In genomic region chr4:57043304-57044251, GRCh38 we compare ENCODE assay signal across 12 cellular contexts.
DNase-seq lines count a peak whose midpoint lies in the region; ATAC-seq and TF ChIP-seq lines count a peak whose summit lies in the region.
"Had no signal": no experiment of that assay in that cellular context is flagged by ENCODE, and none has a peak within 500 bp of the region (broad histone marks: within the 10 kb centered on the region; RNA-seq: fewer than 3 reads in every experiment).

No MANE protein-coding gene starts in this region.

- H3K4me3 ChIP-seq in RWPE2 (ENCODE audit: severe bottlenecking) (no peak overlapping the region), muscle layer of colon (ENCODE audit: low read depth in 1 of 2, low read length in 2 of 2) (no peak overlapping the region)

- H3K4me3 Mint-ChIP-seq in type B pancreatic cell = peak overlapping the region; percentile 23
- H3K4me3 Mint-ChIP-seq: naive B cell had no signal

- H3K9me3 ChIP-seq in RWPE2 (ENCODE audit: severe bottlenecking) = no peaks in the 10 kb centered on the region
- H3K9me3 ChIP-seq in muscle layer of colon (ENCODE audit: low read length) = no peaks in the 10 kb centered on the region

- H3K36me3 ChIP-seq in RWPE2 (ENCODE audit: low read depth) = peaks cover 58% of the 10 kb centered on the region
- H3K36me3 ChIP-seq in muscle layer of colon (ENCODE audit: insufficient read depth, low read length) = peaks cover 7% of the 10 kb centered on the region

- peaks cover 6% of the 10 kb centered on the region for H3K9me3 Mint-ChIP-seq in type B pancreatic cell

- H3K27ac ChIP-seq in RWPE2 (ENCODE audit: poor library complexity, severe bottlenecking) = peak overlapping the region; percentile 17
- H3K27ac ChIP-seq in muscle layer of colon (ENCODE audit: low read depth, low read length) = peak overlapping the region; percentile 30

- H3K4me1 Mint-ChIP-seq in type B pancreatic cell (ENCODE audit: unreplicated experiment) = peaks cover 37% of the 10 kb centered on the region
- H3K4me1 Mint-ChIP-seq: naive B cell had no signal

- H3K27ac Mint-ChIP-seq in type B pancreatic cell = peak overlapping the region; percentile 36

- H3K27me3 ChIP-seq in RWPE2 (ENCODE audit: insufficient read depth, poor library complexity, severe bottlenecking) (no peaks in the 10 kb centered on the region), muscle layer of colon (ENCODE audit: control insufficient read depth in 1 of 2, insufficient read depth in 2 of 2, low read length in 2 of 2) (no peaks in the 10 kb centered on the region)

- no peak overlapping the region for H3K9ac ChIP-seq in muscle layer of colon (ENCODE audit: low read length)

- no peak for DNase-seq in RWPE2 (ENCODE audit: low spot score)
- no peak for DNase-seq in type B pancreatic cell (ENCODE audit: extremely low spot score, unreplicated experiment)
- no peak for DNase-seq in GM10266 (ENCODE audit: extremely low spot score)
- DNase-seq in SIG-M5 treated with dmso at 0.1 percent for 504 hours (lab: John Stamatoyannopoulos, UW; ENCODE audit: unreplicated experiment) = no peak
- DNase-seq in effector CD4-positive, alpha-beta T cell = no peak
- DNase-seq: activated CD8-positive, alpha-beta memory T cell treated with anti-CD3 and anti-CD28 coated beads, Interleukin-2, amount 50 U/mL, for 4 hours; naive B cell; NCI-H1417; SW 1271 had no signal

- peaks cover 5% of the 10 kb centered on the region for H3K36me3 Mint-ChIP-seq in type B pancreatic cell

- TF ChIP-seq CTCF in RWPE2 (IDR thresholded peaks at IDR 0.05; ENCODE audit: poor library complexity, severe bottlenecking) (no peak), type B pancreatic cell (conservative IDR thresholded peaks at IDR 0.05) (no peak), GM10266 (IDR thresholded peaks at IDR 0.05; ENCODE audit: control insufficient read depth, insufficient read depth, low read depth, missing control alignments) (no peak)

- H3K4me1 ChIP-seq in RWPE2 (ENCODE audit: insufficient read depth, poor library complexity, severe bottlenecking) (peaks cover 20% of the 10 kb centered on the region), muscle layer of colon (ENCODE audit: insufficient read depth, low read length) (peaks cover 27% of the 10 kb centered on the region)

- H3K27me3 Mint-ChIP-seq in type B pancreatic cell = no peaks in the 10 kb centered on the region
- H3K27me3 Mint-ChIP-seq: naive B cell had no signal

- ATAC-seq in RWPE2 (ENCODE audit: low read depth) (0 out of 3 replicates have a peak, but pooled peaks have one; percentile 11), esophagus mucosa (peak; percentile 43), GM21723 (IDR thresholded peaks at IDR 0.05; ENCODE audit: unreplicated experiment) (no peak)
